In the genomic region with DNA sequence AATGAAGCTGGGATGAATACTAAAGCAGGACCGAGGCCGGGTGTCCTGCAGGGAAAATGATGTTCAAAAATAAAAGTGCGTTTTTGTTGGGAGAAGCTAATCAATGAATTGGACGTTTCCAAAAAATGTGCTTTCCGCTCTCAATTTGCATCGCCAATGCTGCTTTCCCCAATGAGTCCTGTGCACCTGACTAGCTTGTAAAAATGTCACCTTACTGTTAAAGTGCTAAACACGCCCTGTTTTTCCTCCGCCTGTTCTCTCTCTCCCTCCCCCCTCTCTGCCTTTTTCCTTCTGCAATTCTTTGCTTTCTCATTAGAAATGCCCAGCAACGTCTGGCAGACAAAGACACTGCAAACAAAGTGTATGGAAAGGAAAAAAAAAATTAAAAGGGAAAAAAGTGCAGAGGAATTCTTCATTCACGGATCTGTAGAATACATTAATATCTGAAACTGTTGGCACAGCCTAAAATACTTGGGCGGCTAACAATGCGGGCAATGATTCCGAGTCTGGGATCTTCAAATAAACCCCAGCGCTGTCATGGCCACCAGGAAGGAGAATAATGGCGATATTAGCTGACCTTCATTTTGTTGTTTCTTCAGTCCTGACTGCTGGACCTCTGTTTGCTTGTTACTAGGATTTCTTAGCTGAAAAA, we compare ENCODE assay signal across 2 cellular contexts.
TF ChIP-seq lines count a peak whose summit lies in the region.

No MANE protein-coding gene starts in this region.

TF ChIP-seq in HEK293T, 16 proteins besides CTCF, POLR2A, EP300 and RAD21:
- TF ChIP-seq SP1 (IDR thresholded peaks at IDR 0.05) (no peak), FOXK2 (IDR thresholded peaks at IDR 0.05) (no peak), FOXA1 (IDR thresholded peaks at IDR 0.05) (no peak), LEF1 (IDR thresholded peaks at IDR 0.05; ENCODE audit: borderline replicate concordance) (no peak), HDGF (IDR thresholded peaks at IDR 0.05; ENCODE audit: borderline replicate concordance) (no peak), BHLHE40 (IDR thresholded peaks at IDR 0.05; ENCODE audit: borderline replicate concordance) (no peak), L3MBTL2 (conservative IDR thresholded peaks at IDR 0.05) (no peak), ARNT (IDR thresholded peaks at IDR 0.05) (no peak), FOXM1 (IDR thresholded peaks at IDR 0.05; ENCODE audit: borderline replicate concordance) (no peak), ELF4 (IDR thresholded peaks at IDR 0.05) (no peak), CTBP1 (IDR thresholded peaks at IDR 0.05; ENCODE audit: borderline replicate concordance) (no peak), TARDBP (IDR thresholded peaks at IDR 0.05) (no peak), NFRKB (IDR thresholded peaks at IDR 0.05) (no peak), ZNF384 (IDR thresholded peaks at IDR 0.05) (no peak), SUZ12 (IDR thresholded peaks at IDR 0.05) (no peak)
- TF ChIP-seq, protein P1, sequence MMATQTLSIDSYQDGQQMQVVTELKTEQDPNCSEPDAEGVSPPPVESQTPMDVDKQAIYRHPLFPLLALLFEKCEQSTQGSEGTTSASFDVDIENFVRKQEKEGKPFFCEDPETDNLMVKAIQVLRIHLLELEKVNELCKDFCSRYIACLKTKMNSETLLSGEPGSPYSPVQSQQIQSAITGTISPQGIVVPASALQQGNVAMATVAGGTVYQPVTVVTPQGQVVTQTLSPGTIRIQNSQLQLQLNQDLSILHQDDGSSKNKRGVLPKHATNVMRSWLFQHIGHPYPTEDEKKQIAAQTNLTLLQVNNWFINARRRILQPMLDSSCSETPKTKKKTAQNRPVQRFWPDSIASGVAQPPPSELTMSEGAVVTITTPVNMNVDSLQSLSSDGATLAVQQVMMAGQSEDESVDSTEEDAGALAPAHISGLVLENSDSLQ (IDR thresholded peaks at IDR 0.05) = no peak

TF ChIP-seq in SK-N-SH, 30 proteins besides CTCF, POLR2A, EP300 and RAD21:
- TF ChIP-seq YY1 (IDR thresholded peaks at IDR 0.05; ENCODE audit: low read depth) = no peak
- TF ChIP-seq TCF12 (IDR thresholded peaks at IDR 0.05) = no peak
- no peak for TF ChIP-seq ELF1 (IDR thresholded peaks at IDR 0.05)
- no peak for TF ChIP-seq NFIC (IDR thresholded peaks at IDR 0.05; ENCODE audit: borderline replicate concordance)
- TF ChIP-seq TEAD4 (IDR thresholded peaks at IDR 0.05; ENCODE audit: borderline replicate concordance, insufficient read depth) = no peak
- TF ChIP-seq FOXM1 (IDR thresholded peaks at IDR 0.05; ENCODE audit: low read depth) = no peak
- TF ChIP-seq SMC3 (IDR thresholded peaks at IDR 0.05; ENCODE audit: low read depth, low read length) = no peak
- no peak for TF ChIP-seq FOXJ3 (CRISPR knock-in tag; IDR thresholded peaks at IDR 0.05)
- no peak for TF ChIP-seq MXI1 (IDR thresholded peaks at IDR 0.05; ENCODE audit: low read depth, low read length)
- no peak for TF ChIP-seq CHD2 (IDR thresholded peaks at IDR 0.05; ENCODE audit: low read length, partially characterized antibody)
- TF ChIP-seq TAF1 (IDR thresholded peaks at IDR 0.05; ENCODE audit: borderline replicate concordance, low read depth, low read length) = no peak
- TF ChIP-seq, protein P2, sequence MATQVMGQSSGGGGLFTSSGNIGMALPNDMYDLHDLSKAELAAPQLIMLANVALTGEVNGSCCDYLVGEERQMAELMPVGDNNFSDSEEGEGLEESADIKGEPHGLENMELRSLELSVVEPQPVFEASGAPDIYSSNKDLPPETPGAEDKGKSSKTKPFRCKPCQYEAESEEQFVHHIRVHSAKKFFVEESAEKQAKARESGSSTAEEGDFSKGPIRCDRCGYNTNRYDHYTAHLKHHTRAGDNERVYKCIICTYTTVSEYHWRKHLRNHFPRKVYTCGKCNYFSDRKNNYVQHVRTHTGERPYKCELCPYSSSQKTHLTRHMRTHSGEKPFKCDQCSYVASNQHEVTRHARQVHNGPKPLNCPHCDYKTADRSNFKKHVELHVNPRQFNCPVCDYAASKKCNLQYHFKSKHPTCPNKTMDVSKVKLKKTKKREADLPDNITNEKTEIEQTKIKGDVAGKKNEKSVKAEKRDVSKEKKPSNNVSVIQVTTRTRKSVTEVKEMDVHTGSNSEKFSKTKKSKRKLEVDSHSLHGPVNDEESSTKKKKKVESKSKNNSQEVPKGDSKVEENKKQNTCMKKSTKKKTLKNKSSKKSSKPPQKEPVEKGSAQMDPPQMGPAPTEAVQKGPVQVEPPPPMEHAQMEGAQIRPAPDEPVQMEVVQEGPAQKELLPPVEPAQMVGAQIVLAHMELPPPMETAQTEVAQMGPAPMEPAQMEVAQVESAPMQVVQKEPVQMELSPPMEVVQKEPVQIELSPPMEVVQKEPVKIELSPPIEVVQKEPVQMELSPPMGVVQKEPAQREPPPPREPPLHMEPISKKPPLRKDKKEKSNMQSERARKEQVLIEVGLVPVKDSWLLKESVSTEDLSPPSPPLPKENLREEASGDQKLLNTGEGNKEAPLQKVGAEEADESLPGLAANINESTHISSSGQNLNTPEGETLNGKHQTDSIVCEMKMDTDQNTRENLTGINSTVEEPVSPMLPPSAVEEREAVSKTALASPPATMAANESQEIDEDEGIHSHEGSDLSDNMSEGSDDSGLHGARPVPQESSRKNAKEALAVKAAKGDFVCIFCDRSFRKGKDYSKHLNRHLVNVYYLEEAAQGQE (IDR thresholded peaks at IDR 0.05; ENCODE audit: low read depth, low read length) = no peak
